8 cellular contexts compared by ENCODE assay signal in genomic region chr10:37754538-37755323, GRCh38.
DNase-seq lines count a peak whose midpoint lies in the region; ATAC-seq and TF ChIP-seq lines count a peak whose summit lies in the region.

No MANE protein-coding gene starts in this region.

- no peak overlapping the region for H3K4me3 ChIP-seq in GM06990 (replicated peaks; ENCODE audit: low read depth, low read length)

- TF ChIP-seq CTCF in GM06990 (IDR thresholded peaks at IDR 0.05; ENCODE audit: insufficient read depth, low read length, poor library complexity, severe bottlenecking): peak; percentile 54

- DNase-seq in GM06990 (ENCODE audit: extremely low read depth, insufficient read length) (no peak), SK-MEL-5 (ENCODE audit: low read depth, low spot score) (peak; percentile 61), kidney tubule cell (ENCODE audit: low spot score) (peak; percentile 17), NCI-H2081 treated with DMSO at 0.1 percent for 48 hours (lab: John Stamatoyannopoulos, UW) (no peak), activated gamma-delta T cell (lab: John Stamatoyannopoulos, UW) (no peak)

- H3K27me3 ChIP-seq in GM06990 (replicated peaks; ENCODE audit: control insufficient read depth, insufficient read depth, low read length): no peaks in the 10 kb centered on the region

- in situ Hi-C loops in SK-MEL-5 (cut with HindIII; ENCODE audit: low pct_unique_long_range_greater_than_20kb, low sequenced_read_pairs): no loop called here

- ATAC-seq in HG02885 (IDR thresholded peaks at IDR 0.05; ENCODE audit: poor library complexity, unreplicated experiment) (peak; percentile 84), GM21515 (IDR thresholded peaks at IDR 0.05; ENCODE audit: unreplicated experiment) (no peak), GM21717 (IDR thresholded peaks at IDR 0.05; ENCODE audit: unreplicated experiment) (no peak)

- H3K36me3 ChIP-seq in GM06990 (ENCODE audit: control insufficient read depth, insufficient read depth, low read length): no peaks in the 10 kb centered on the region

Comparison
In these comparisons a context has a peak if more than half of its experiments do, and no peak if none do; other contexts are left out.
1. DNase-seq: peak in SK-MEL-5 (single experiment) and kidney tubule cell (single experiment); none in GM06990 (single experiment), NCI-H2081 treated with DMSO at 0.1 percent for 48 hours (single experiment) and activated gamma-delta T cell (single experiment).